Comparison of ENCODE assay signal across 1 cellular context in the genomic region with DNA sequence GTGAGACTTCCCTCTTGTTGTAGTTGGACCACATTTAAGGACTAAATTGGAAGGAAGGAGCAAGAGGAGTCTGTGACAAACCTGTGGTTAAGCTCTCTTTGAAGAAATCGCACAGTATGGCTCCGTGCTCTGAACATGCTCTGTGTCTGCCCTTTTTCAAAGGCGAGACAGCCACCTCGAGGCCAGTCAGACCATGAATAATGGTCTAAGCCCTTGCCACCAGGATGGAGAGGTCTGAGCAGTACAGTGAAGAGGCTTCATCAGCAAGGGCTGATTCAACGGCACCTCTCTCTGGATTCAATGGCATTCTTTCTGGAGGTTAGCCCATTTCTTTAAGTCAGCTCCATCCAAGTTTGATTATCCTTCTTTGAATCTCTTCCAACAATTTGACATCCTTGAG.
TF ChIP-seq lines count a peak whose summit lies in the region.

No MANE protein-coding gene starts in this region.

TF ChIP-seq in GM12878, 131 proteins besides CTCF, POLR2A, EP300 and RAD21:
- TF ChIP-seq SMAD1 (IDR thresholded peaks at IDR 0.05; ENCODE audit: low read depth, partially characterized antibody): no peak
- TF ChIP-seq SMC3 (IDR thresholded peaks at IDR 0.05; ENCODE audit: borderline replicate concordance, low read length): 0 out of 2 replicates have a peak, but pooled peaks have one; percentile 14
- no peak for TF ChIP-seq NR2F1 (conservative IDR thresholded peaks at IDR 0.05)
